ENCODE assay signal across 8 cellular contexts in genomic region chr1:958823-959729, GRCh38. TPM values are rescaled to one million over a fixed set of nuclear protein-coding genes. Genes with fewer than 3 reads are reported as not detected.
DNase-seq lines count a peak whose midpoint lies in the region; ATAC-seq and TF ChIP-seq lines count a peak whose summit lies in the region.

Gene NOC2L, minus strand, starts transcription at chr1:959256. Its CDS starts 16 bp downstream, at chr1:959240.

- H3F3A ChIP-seq in OCI-LY1 (ENCODE audit: insufficient read depth, low read length): no peaks in the 10 kb centered on the region

- no peaks in the 10 kb centered on the region for H3K27me3 ChIP-seq in CD4-positive, CD25-positive, alpha-beta regulatory T cell (ENCODE audit: control insufficient read depth, insufficient read depth, low read length)
- no peaks in the 10 kb centered on the region for H3K27me3 ChIP-seq in OCI-LY1 (ENCODE audit: insufficient read depth, low read length)

- peak; percentile 89 to 92 (median 91) for DNase-seq in CD4-positive, CD25-positive, alpha-beta regulatory T cell
- DNase-seq in HS-27A (ENCODE audit: low read depth): peak; percentile 57
- DNase-seq in activated CD8-positive, alpha-beta memory T cell treated with anti-CD3 and anti-CD28 coated beads, Interleukin-2, amount 50 U/mL, for 24 hours (ENCODE audit: extremely low read depth): peak; percentile 92
- DNase-seq in middle frontal gyrus (ENCODE audit: extremely low spot score, low spot score): peak; percentile 69
- peak; percentile 97 to 98 for DNase-seq in stimulated activated CD8-positive, alpha-beta memory T cell treated with anti-CD3 and anti-CD28 coated beads, Interleukin-2, amount 100 ng/mL, for 48 hours (ENCODE audit: low read depth in 2 of 2)

- peak within 1 kb of the TSS; percentile 74; the same call in 1 of the 2 replicates for H2AFZ ChIP-seq in OCI-LY1 (ENCODE audit: low read length)

- no peaks in the 10 kb centered on the region for H4K20me1 ChIP-seq in OCI-LY1 (ENCODE audit: insufficient read depth, low read length)

- H3K4me3 ChIP-seq in CD4-positive, CD25-positive, alpha-beta regulatory T cell (ENCODE audit: low read depth, low read length): peak within 1 kb of the TSS; percentile 79
- H3K4me3 ChIP-seq in OCI-LY1 (ENCODE audit: low read depth, low read length, poor library complexity, severe bottlenecking): peak within 1 kb of the TSS; percentile 98

- H3K36me3 Mint-ChIP-seq in CD4-positive, CD25-positive, alpha-beta regulatory T cell: peaks cover 18% of the 10 kb centered on the region

- H3K36me3 ChIP-seq in CD4-positive, CD25-positive, alpha-beta regulatory T cell (ENCODE audit: control insufficient read depth, insufficient read depth, low read length): peaks cover 25% of the 10 kb centered on the region
- H3K36me3 ChIP-seq in OCI-LY1 (ENCODE audit: insufficient read depth, low read length): peaks cover 31% of the 10 kb centered on the region

- peak within 1 kb of the TSS; percentile 52 to 82 (median 74) for H3K27ac Mint-ChIP-seq in CD4-positive, CD25-positive, alpha-beta regulatory T cell

- peak within 1 kb of the TSS; percentile 79 for H3K4me2 ChIP-seq in OCI-LY1 (ENCODE audit: low read length)

- no peaks in the 10 kb centered on the region for H3K9me3 Mint-ChIP-seq in CD4-positive, CD25-positive, alpha-beta regulatory T cell

- H3K4me1 Mint-ChIP-seq in CD4-positive, CD25-positive, alpha-beta regulatory T cell: peaks cover 0 to 36% (median 11%) of the 10 kb centered on the region in 4 donors

- ATAC-seq in CD4-positive, CD25-positive, alpha-beta regulatory T cell (ENCODE audit: low read depth in 2 of 2): peak; percentile 86 to 93
- ATAC-seq in GM19397 (IDR thresholded peaks at IDR 0.05; ENCODE audit: unreplicated experiment): peak; percentile 68

- no peak for TF ChIP-seq CTCF in OCI-LY1 (IDR thresholded peaks at IDR 0.05; ENCODE audit: low read length)

- peak within 1 kb of the TSS; percentile 87 for H3K9ac ChIP-seq in OCI-LY1 (ENCODE audit: low read length)

- peaks cover 12% of the 10 kb centered on the region for H3K79me2 ChIP-seq in OCI-LY1 (ENCODE audit: insufficient read depth, low read length)

- in situ Hi-C loops in endometrial microvascular endothelial cells (cut with HindIII; ENCODE audit: inconsistent ontology term, low pct_unique_long_range_greater_than_20kb, low sequenced_read_pairs): no loop called here

- H3K9me3 ChIP-seq in CD4-positive, CD25-positive, alpha-beta regulatory T cell (ENCODE audit: control insufficient read depth in 2 of 2, low read length in 2 of 2): no peaks in the 10 kb centered on the region
- H3K9me3 ChIP-seq in OCI-LY1 (ENCODE audit: low read length): no peaks in the 10 kb centered on the region

- H3K4me3 Mint-ChIP-seq in CD4-positive, CD25-positive, alpha-beta regulatory T cell: peak within 1 kb of the TSS; percentile 89 to 97 (median 92)

- H3K4me1 ChIP-seq in CD4-positive, CD25-positive, alpha-beta regulatory T cell (ENCODE audit: control insufficient read depth, insufficient read depth, low read length, poor library complexity, severe bottlenecking): peaks cover 36% of the 10 kb centered on the region
- H3K4me1 ChIP-seq in OCI-LY1 (ENCODE audit: insufficient read depth, low read length, severe bottlenecking): peaks cover 28% of the 10 kb centered on the region

- H3K27ac ChIP-seq in CD4-positive, CD25-positive, alpha-beta regulatory T cell (ENCODE audit: insufficient read depth, low read length, poor library complexity, severe bottlenecking): peak within 1 kb of the TSS; percentile 67
- no peak within 1 kb of the TSS for H3K27ac ChIP-seq in OCI-LY1 (ENCODE audit: low read depth, low read length, poor library complexity, severe bottlenecking)

- no peaks in the 10 kb centered on the region for H3K27me3 Mint-ChIP-seq in CD4-positive, CD25-positive, alpha-beta regulatory T cell

- H3K9me2 ChIP-seq in OCI-LY1 (ENCODE audit: low read depth, low read length): no peaks in the 10 kb centered on the region

RNA-seq across cellular contexts. Expression of gene NOC2L, which starts in this region (rescaled TPM):
- total RNA-seq in CD4-positive, CD25-positive, alpha-beta regulatory T cell: 54.0 TPM
- 10 to 100 TPM; 36.8 to 56.6 (median 53.5) TPM for polyA plus RNA-seq in CD4-positive, CD25-positive, alpha-beta regulatory T cell
- 98.2 TPM for total RNA-seq in endometrial microvascular endothelial cells (ENCODE audit: inconsistent ontology term)
